ENCODE assay signal across 8 cellular contexts in genomic region chr1:192559115-192560006, GRCh38. TPM values are rescaled to one million over a fixed set of nuclear protein-coding genes. Genes with fewer than 3 reads are reported as not detected.
A peak's percentile ranks its signal among the peaks of the same experiment; 100 is the strongest.
DNase-seq lines count a peak whose midpoint lies in the region; TF ChIP-seq lines count a peak whose summit lies in the region.

No MANE protein-coding gene starts in this region.

- H3K9ac ChIP-seq in OCI-LY3 (ENCODE audit: low read length) = peak overlapping the region; percentile 60

- 0 out of 2 replicates have a peak overlapping the region, but pooled peaks have one; percentile 51 for H2AFZ ChIP-seq in OCI-LY3 (ENCODE audit: low read depth, low read length)

- H3K4me1 ChIP-seq in OCI-LY3 (ENCODE audit: low read length) (peaks cover 83% of the 10 kb centered on the region), transverse colon (peaks cover 0 to 3% (median 0%) of the 10 kb centered on the region in 4 donors)

- intact Hi-C loops in transverse colon (cut with DNase I; ENCODE audit: low total_unique reads) = no loop called here

- peak overlapping the region; percentile 55 for H3K4me2 ChIP-seq in OCI-LY3 (ENCODE audit: low read length)

- H3K36me3 ChIP-seq in OCI-LY3 (replicated peaks; ENCODE audit: low read depth, low read length) (no peaks in the 10 kb centered on the region), transverse colon (no peaks in the 10 kb centered on the region)

- WGBS in transverse colon (ENCODE audit: low coverage in 1 of 2), 2 donors = 56 to 64% methylated on average over 4 to 6 of the region's 6 CpGs

- peak overlapping the region; percentile 93 for H3K27ac ChIP-seq in OCI-LY3 (ENCODE audit: low read length)
- peak overlapping the region; percentile 7 to 32 (median 22) for H3K27ac ChIP-seq in transverse colon

- H3K4me3 ChIP-seq in GM12865 (ENCODE audit: low read depth, low read length) = no peak overlapping the region
- peak overlapping the region; percentile 27; the same call in 1 of the 2 replicates for H3K4me3 ChIP-seq in OCI-LY3 (ENCODE audit: low read length)
- H3K4me3 ChIP-seq in fibroblast of mammary gland (ENCODE audit: control insufficient read depth, low read depth, low read length) = peak overlapping the region; percentile 18
- H3K4me3 ChIP-seq in transverse colon = no peak overlapping the region

- TF ChIP-seq POLR2A in transverse colon (IDR thresholded peaks at IDR 0.05) = no peak

- no peak for TF ChIP-seq EP300 in transverse colon (IDR thresholded peaks at IDR 0.05; ENCODE audit: low read depth)

- no peak for TF ChIP-seq CTCF in GM12865 (IDR thresholded peaks at IDR 0.05; ENCODE audit: insufficient read depth, low read depth, low read length, missing control alignments)
- TF ChIP-seq CTCF in OCI-LY3 (IDR thresholded peaks at IDR 0.05; ENCODE audit: low read depth, low read length) = no peak
- no peak for TF ChIP-seq CTCF in fibroblast of mammary gland (conservative IDR thresholded peaks at IDR 0.05; ENCODE audit: control insufficient read depth, insufficient read depth, low read depth, low read length)
- no peak for TF ChIP-seq CTCF in transverse colon (IDR thresholded peaks at IDR 0.05)

- H3K27me3 ChIP-seq in OCI-LY3 (ENCODE audit: low read depth, low read length) (no peaks in the 10 kb centered on the region), transverse colon (no peaks in the 10 kb centered on the region)

- H3K9me3 ChIP-seq in OCI-LY3 (ENCODE audit: insufficient read depth, low read length) (no peaks in the 10 kb centered on the region), transverse colon (no peaks in the 10 kb centered on the region)

- H4K20me1 ChIP-seq in OCI-LY3 (ENCODE audit: insufficient read depth, low read length) = no peaks in the 10 kb centered on the region

- H3K79me2 ChIP-seq in OCI-LY3 (ENCODE audit: low read length) = no peaks in the 10 kb centered on the region

- peak; percentile 81 for DNase-seq in GM12865 (ENCODE audit: low read depth)
- peak; percentile 29 for DNase-seq in H4 (ENCODE audit: low spot score)
- DNase-seq in fibroblast of mammary gland (ENCODE audit: low read depth) = peak; percentile 99
- no peak for DNase-seq in transverse colon
- DNase-seq in COR-L47 (lab: John Stamatoyannopoulos, UW) = no peak
- no peak for DNase-seq in DMS53 (lab: John Stamatoyannopoulos, UW)
- DNase-seq in cortex of kidney (lab: John Stamatoyannopoulos, UW) = no peak

- in situ Hi-C loops in transverse colon (cut with MboI; ENCODE audit: low pct_ligation_motif_present in 1 of 4, low pct_unique_long_range_greater_than_20kb in 1 of 4, low sequenced_read_pairs in 3 of 4) = no loop called here

RNA-seq across cellular contexts. Expression of gene RGS1, which starts 16.2 kb away (rescaled TPM):
- total RNA-seq in H4 (2014; rRNA removed; shearing (Covaris generic)) = 2.4 and 4.5 TPM in 2 replicates
- 100 to 1,000 TPM in 1 of 4 donors, 10 to 100 TPM in 3; 38.5 to 160 (median 49.8) TPM for total RNA-seq in transverse colon

Comparison
In these comparisons a context has a peak if more than half of its experiments do, and no peak if none do; other contexts are left out.
1. DNase-seq: peak in GM12865 (single experiment), H4 (single experiment) and fibroblast of mammary gland (single experiment); none in transverse colon (single experiment), COR-L47 (single experiment), DMS53 (single experiment) and cortex of kidney (single experiment).
2. H3K4me3 ChIP-seq: peak in OCI-LY3 (single experiment) and fibroblast of mammary gland (single experiment); none in GM12865 (single experiment) and transverse colon (0 of 4).